8 cellular contexts compared by ENCODE assay signal in the genomic region with DNA sequence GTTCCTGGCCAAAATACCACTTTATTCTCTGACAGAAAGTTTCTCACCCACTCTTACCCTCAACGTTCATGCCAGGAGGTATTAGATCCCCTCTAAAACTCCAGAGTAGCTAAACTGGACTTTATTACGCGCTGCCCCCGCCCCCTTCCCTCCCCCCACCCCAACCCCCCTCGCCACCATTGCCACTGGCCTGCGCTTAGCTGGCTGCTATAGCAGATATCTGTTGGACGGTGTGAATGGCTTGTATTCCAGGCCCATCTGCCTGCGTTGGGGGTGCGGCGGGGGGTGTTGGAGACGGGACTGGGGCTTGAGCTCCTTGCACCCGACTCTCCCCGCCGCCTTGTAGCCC.
DNase-seq lines count a peak whose midpoint lies in the region; ATAC-seq and TF ChIP-seq lines count a peak whose summit lies in the region.

No MANE protein-coding gene starts in this region.

- peaks cover 0 to 27% (median 6%) of the 10 kb centered on the region in 11 experiments; a peak in 10 of 22 replicates for H4K20me1 ChIP-seq in BLaER1 treated with 17β-estradiol and CSF1 and Interleukin-3, amounts not matched to agents 10 nM and 100 nM
- H4K20me1 ChIP-seq in KMS-11 (ENCODE audit: insufficient read depth), result no peaks in the 10 kb centered on the region

- ATAC-seq in GM21786 (IDR thresholded peaks at IDR 0.05; ENCODE audit: unreplicated experiment) (no peak), GM21717 (IDR thresholded peaks at IDR 0.05; ENCODE audit: unreplicated experiment) (no peak), GM21737 (IDR thresholded peaks at IDR 0.05; ENCODE audit: unreplicated experiment) (no peak), HG03108 (IDR thresholded peaks at IDR 0.05; ENCODE audit: unreplicated experiment) (no peak)

- no peaks in the 10 kb centered on the region for H3K27me3 ChIP-seq in BLaER1 treated with 17β-estradiol and CSF1 and Interleukin-3, amounts not matched to agents 10 nM and 100 nM
- no peaks in the 10 kb centered on the region for H3K27me3 ChIP-seq in KMS-11 (ENCODE audit: insufficient read depth, low read depth)

- peak overlapping the region; percentile 71 to 87 (median 82) for H3K4me3 ChIP-seq in BLaER1 treated with 17β-estradiol and CSF1 and Interleukin-3, amounts not matched to agents 10 nM and 100 nM
- H3K4me3 ChIP-seq in KMS-11 (IDR thresholded peaks at IDR 0.05; ENCODE audit: insufficient read depth, low read depth, low read length), result no peak overlapping the region
- H3K4me3 ChIP-seq in coronary artery, result peak overlapping the region; percentile 100

- H2AFZ ChIP-seq in KMS-11 (ENCODE audit: low read depth), result peak overlapping the region; percentile 69

- no peaks in the 10 kb centered on the region; the same call in 1 of the 2 replicates for H3K79me2 ChIP-seq in KMS-11 (ENCODE audit: insufficient read depth, low read depth)

- peaks cover 8% of the 10 kb centered on the region for H3K27me3 Mint-ChIP-seq in nephron progenitor cell (ENCODE audit: low read depth, poor library complexity)

- H3K27ac Mint-ChIP-seq in nephron progenitor cell, result no peak overlapping the region

- H3K27ac ChIP-seq in BLaER1 treated with 17β-estradiol and CSF1 and Interleukin-3, amounts not matched to agents 10 nM and 100 nM, result peak overlapping the region; percentile 88 to 96 (median 93); a peak in 17 of 22 replicates
- H3K27ac ChIP-seq in KMS-11, result no peak overlapping the region
- H3K27ac ChIP-seq in coronary artery, result peak overlapping the region; percentile 95 to 100

- peaks cover 20 to 30% (median 26%) of the 10 kb centered on the region in 11 experiments for H3K36me3 ChIP-seq in BLaER1 treated with 17β-estradiol and CSF1 and Interleukin-3, amounts not matched to agents 10 nM and 100 nM
- H3K36me3 ChIP-seq in KMS-11 (ENCODE audit: insufficient read depth), result no peaks in the 10 kb centered on the region

- H3K36me3 Mint-ChIP-seq in nephron progenitor cell (ENCODE audit: low read depth), result peaks cover 6% of the 10 kb centered on the region

- peak overlapping the region; percentile 93 for H3K4me3 Mint-ChIP-seq in nephron progenitor cell

- H3K4me1 Mint-ChIP-seq in nephron progenitor cell, result peaks cover 34% of the 10 kb centered on the region

- H3K9me3 Mint-ChIP-seq in nephron progenitor cell, result no peaks in the 10 kb centered on the region

- peak overlapping the region; percentile 85 to 99 (median 97) for H3K4me2 ChIP-seq in BLaER1 treated with 17β-estradiol and CSF1 and Interleukin-3, amounts not matched to agents 10 nM and 100 nM
- no peak overlapping the region for H3K4me2 ChIP-seq in KMS-11

- peak overlapping the region; percentile 89 to 97 (median 93) for H3K9ac ChIP-seq in BLaER1 treated with 17β-estradiol and CSF1 and Interleukin-3, amounts not matched to agents 10 nM and 100 nM
- H3K9ac ChIP-seq in KMS-11, result peak overlapping the region; percentile 71; the same call in 1 of the 2 replicates

- H3K9me3 ChIP-seq in BLaER1 treated with 17β-estradiol and CSF1 and Interleukin-3, amounts not matched to agents 10 nM and 100 nM (replicated peaks in 1 of 11), result no peaks in the 10 kb centered on the region

- peaks cover 29 to 46% (median 37%) of the 10 kb centered on the region in 10 experiments for H3K4me1 ChIP-seq in BLaER1 treated with 17β-estradiol and CSF1 and Interleukin-3, amounts not matched to agents 10 nM and 100 nM
- H3K4me1 ChIP-seq in KMS-11 (ENCODE audit: low read depth, poor library complexity, severe bottlenecking), result peaks cover 17% of the 10 kb centered on the region

- TF ChIP-seq CTCF in KMS-11 (conservative IDR thresholded peaks at IDR 0.05; ENCODE audit: low read depth, low read length) (no peak), coronary artery (IDR thresholded peaks at IDR 0.05) (no peak), nephron progenitor cell (IDR thresholded peaks at IDR 0.05) (no peak)

- DNase-seq in coronary artery (ENCODE audit: low spot score), result no peak
- no peak for DNase-seq in nephron progenitor cell
